10 cellular contexts compared by ENCODE assay signal in the genomic region with DNA sequence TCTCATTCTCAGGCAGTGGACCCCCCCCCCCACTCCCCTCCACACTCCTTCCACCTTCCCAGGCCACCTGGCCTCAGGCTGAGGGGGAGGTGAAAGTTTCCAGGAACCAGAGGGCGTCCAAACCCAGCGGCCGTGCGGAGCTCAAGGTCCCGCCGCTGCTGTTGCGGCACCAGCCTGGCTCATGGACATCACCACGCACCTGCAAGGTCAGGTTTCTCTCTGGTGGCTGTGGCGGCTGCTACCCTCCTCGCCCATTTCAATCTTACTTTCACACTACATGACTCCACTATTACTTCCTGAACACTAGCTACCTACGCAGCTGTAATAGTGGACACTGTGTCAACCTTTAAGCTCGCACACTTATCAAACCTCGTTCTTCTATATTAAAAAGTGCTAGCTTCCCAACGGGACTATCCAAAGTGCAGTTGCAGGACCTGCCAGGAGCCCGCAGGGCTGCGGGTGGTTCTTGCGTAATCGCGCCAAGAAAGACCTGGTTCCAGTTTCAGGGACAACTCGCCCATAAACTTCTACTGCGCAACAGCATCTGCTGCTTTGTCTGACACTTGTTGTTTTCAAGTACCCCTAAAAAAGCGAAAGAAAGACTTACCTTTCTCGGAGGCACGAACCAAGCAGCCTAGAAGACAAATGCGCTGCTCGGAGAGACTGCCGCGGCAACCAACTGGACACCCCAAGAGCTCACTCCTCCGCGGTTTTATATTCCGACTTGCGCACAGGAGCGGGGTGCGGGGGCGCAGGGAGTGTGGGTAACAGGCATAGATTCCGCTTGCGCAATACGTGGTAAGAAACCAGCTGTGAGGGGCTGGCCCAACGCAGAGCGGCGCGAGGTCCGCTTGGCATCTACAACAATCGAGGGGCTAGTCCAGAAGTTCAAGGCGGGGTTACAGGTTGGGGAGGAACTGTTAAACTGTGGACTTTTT. TPM values are rescaled to one million over a fixed set of nuclear protein-coding genes. Genes with fewer than 3 reads are reported as not detected.
DNase-seq lines count a peak whose midpoint lies in the region; ATAC-seq, FAIRE-seq and TF ChIP-seq lines count a peak whose summit lies in the region.
"Had no signal": no experiment of that assay in that cellular context is flagged by ENCODE, and none has a peak within 500 bp of the region (broad histone marks: within the 10 kb centered on the region; RNA-seq: fewer than 3 reads in every experiment).

A gene with protein sequence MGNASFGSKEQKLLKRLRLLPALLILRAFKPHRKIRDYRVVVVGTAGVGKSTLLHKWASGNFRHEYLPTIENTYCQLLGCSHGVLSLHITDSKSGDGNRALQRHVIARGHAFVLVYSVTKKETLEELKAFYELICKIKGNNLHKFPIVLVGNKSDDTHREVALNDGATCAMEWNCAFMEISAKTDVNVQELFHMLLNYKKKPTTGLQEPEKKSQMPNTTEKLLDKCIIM (minus strand): TSS at position 687 of the 938 bp plus-strand sequence. CDS start 3,330 bp downstream, outside the sequence.

- FAIRE-seq in GM12892 (lab: Jason Lieb, UNC), result no peak
- FAIRE-seq: islet of Langerhans had no signal

- H3K36me3 ChIP-seq in body of pancreas (replicated peaks in 1 of 2; ENCODE audit: insufficient read depth in 1 of 2, low read depth in 2 of 2) (no peaks in the 10 kb centered on the region), iPS-18a (ENCODE audit: control insufficient read depth, low read depth, low read length) (no peaks in the 10 kb centered on the region), spleen (peaks cover 0 to 5% (median 0%) of the 10 kb centered on the region in 6 donors)

- TF ChIP-seq POLR2A in body of pancreas (IDR thresholded peaks at IDR 0.05), result peak; percentile 33 to 75 (median 73)
- TF ChIP-seq POLR2A in spleen (IDR thresholded peaks at IDR 0.05), result no peak
- TF ChIP-seq POLR2A in GM12892 (IDR thresholded peaks at IDR 0.05; ENCODE audit: low read depth, low read length), result no peak

- H3K27me3 ChIP-seq in body of pancreas (no peaks in the 10 kb centered on the region), iPS-18a (ENCODE audit: control insufficient read depth, insufficient read depth, low read length) (peaks cover 35% of the 10 kb centered on the region), spleen (replicated peaks in 1 of 7) (peaks cover 0 to 39% (median 0%) of the 10 kb centered on the region in 7 donors)

- H3K9me3 ChIP-seq in body of pancreas (no peaks in the 10 kb centered on the region), iPS-18a (ENCODE audit: control insufficient read depth, low read depth, low read length) (no peaks in the 10 kb centered on the region), spleen (peaks cover 0 to 8% (median 0%) of the 10 kb centered on the region in 8 donors)

- DNase-seq in body of pancreas, result peak; percentile 64 to 84 (median 78)
- peak; percentile 51 for DNase-seq in spleen
- no peak for DNase-seq in GM12892 (ENCODE audit: insufficient read length)
- DNase-seq in NCI-H187 (lab: John Stamatoyannopoulos, UW), result no peak
- DNase-seq in NCI-H1105 treated with DMSO at 0.1 percent for 48 hours (lab: John Stamatoyannopoulos, UW), result no peak
- DNase-seq: SHP77 treated with DMSO at 0.1 percent for 48 hours had no signal

- 37 to 58% methylated on average over 45 of the region's 45 CpGs for WGBS in body of pancreas, 2 donors
- 53 to 56% (median 54%) methylated on average over 45 of the region's 45 CpGs for WGBS in spleen, 5 donors

- no peak for TF ChIP-seq EP300 in Ishikawa (IDR thresholded peaks at IDR 0.05; ENCODE audit: borderline replicate concordance)

- peak; percentile 81 for ATAC-seq in body of pancreas
- no peak for ATAC-seq in HG03520 (IDR thresholded peaks at IDR 0.05; ENCODE audit: unreplicated experiment)

- intact Hi-C loops in body of pancreas (cut with DNase I), result no loop called here
- intact Hi-C loops in spleen (cut with DNase I; ENCODE audit: low total_unique reads), result no loop called here

- H3K4me3 ChIP-seq in body of pancreas (peak within 1 kb of the TSS; percentile 1 to 15), iPS-18a (ENCODE audit: low read length) (peak within 1 kb of the TSS; percentile 52), spleen (peak within 1 kb of the TSS; percentile 8 to 60 (median 26))

- H3K9ac ChIP-seq in iPS-18a (ENCODE audit: low read length), result no peak within 1 kb of the TSS

- H3K27ac ChIP-seq in body of pancreas (peak within 1 kb of the TSS; percentile 49 to 84 (median 80)), iPS-18a (ENCODE audit: low read length) (no peak within 1 kb of the TSS), spleen (no peak within 1 kb of the TSS)

- no peak for TF ChIP-seq RAD21 in Ishikawa (IDR thresholded peaks at IDR 0.05; ENCODE audit: low read depth)

- no peaks in the 10 kb centered on the region for H3K4me1 ChIP-seq in body of pancreas
- H3K4me1 ChIP-seq in iPS-18a (ENCODE audit: control insufficient read depth, low read depth, low read length), result no peaks in the 10 kb centered on the region
- no peaks in the 10 kb centered on the region for H3K4me1 ChIP-seq in spleen

- peak in 1 of 7 experiments; percentile 2 for TF ChIP-seq CTCF in body of pancreas (IDR thresholded peaks at IDR 0.05)
- no peak for TF ChIP-seq CTCF in spleen (IDR thresholded peaks at IDR 0.05 in 8 of 11, conservative IDR thresholded peaks at IDR 0.05 in 3 of 11)

TF ChIP-seq in Ishikawa, 13 proteins besides CTCF, POLR2A, EP300 and RAD21:
- TF ChIP-seq TCF12 (IDR thresholded peaks at IDR 0.05; ENCODE audit: low read depth) (no peak), CEBPB (IDR thresholded peaks at IDR 0.05) (peak; percentile 94), EGR1 (IDR thresholded peaks at IDR 0.05) (0 out of 2 replicates have a peak, but pooled peaks have one; percentile 13)

RNA-seq across cellular contexts. Expression of the gene that starts here (rescaled TPM):
- total RNA-seq in body of pancreas (10 to 100 TPM in 1 of 2 donors, 1 to 10 TPM in 1; 5.3 to 10.6 TPM), spleen (1 to 10 TPM in 6 of 7 donors, under 1 TPM in 1; 0.92 to 2.0 (median 1.4) TPM)
- 1 to 10 TPM; 1.0 to 3.0 (median 1.9) TPM for polyA plus RNA-seq in spleen
- polyA plus RNA-seq in GM12892 (2012; ENCODE audit: missing spikeins), result not detected

Comparison
In these comparisons a context has a peak if more than half of its experiments do, and no peak if none do; other contexts are left out.
1. DNase-seq: peak in body of pancreas (4 of 4) and spleen (single experiment); none in GM12892 (single experiment), NCI-H187 (0 of 2) and NCI-H1105 treated with DMSO at 0.1 percent for 48 hours (single experiment).
2. H3K27ac ChIP-seq: peak in body of pancreas (4 of 4); none in iPS-18a (single experiment) and spleen (0 of 8).
3. POLR2A ChIP-seq: peak in body of pancreas (3 of 3); none in spleen (0 of 3) and GM12892 (single experiment).
4. Peak in every context shown above with its lines, with median percentiles within 50 percentile points of each other: H3K4me3 ChIP-seq.